Comparison of ENCODE assay signal across 9 cellular contexts in genomic region chr1:180586671-180587155, GRCh38. TPM values are rescaled to one million over a fixed set of nuclear protein-coding genes. Genes with fewer than 3 reads are reported as not detected.
DNase-seq lines count a peak whose midpoint lies in the region; ATAC-seq and TF ChIP-seq lines count a peak whose summit lies in the region.
"Had no signal": no experiment of that assay in that cellular context is flagged by ENCODE, and none has a peak within 500 bp of the region (broad histone marks: within the 10 kb centered on the region; RNA-seq: fewer than 3 reads in every experiment).

No MANE protein-coding gene starts in this region.

- no peak for ATAC-seq in activated naive CD8-positive, alpha-beta T cell treated with anti-CD3 and anti-CD28 coated beads, Interleukin-2, amount 50 U/mL, for 24 hours
- ATAC-seq in GM19452 (IDR thresholded peaks at IDR 0.05; ENCODE audit: unreplicated experiment): no peak

- DNase-seq in activated naive CD8-positive, alpha-beta T cell treated with anti-CD3 and anti-CD28 coated beads, Interleukin-2, amount 50 U/mL, for 24 hours: no peak
- DNase-seq in NCI-H510A (lab: John Stamatoyannopoulos, UW): peak; percentile 86
- peak; percentile 88 for DNase-seq in epithelial cell of proximal tubule (ENCODE audit: low read depth)
- DNase-seq in type B pancreatic cell (ENCODE audit: extremely low spot score, unreplicated experiment): no peak
- DNase-seq in COLO829 (ENCODE audit: low spot score): no peak
- no peak for DNase-seq in activated gamma-delta T cell (lab: John Stamatoyannopoulos, UW)
- DNase-seq: stimulated activated CD4-positive, alpha-beta T cell treated with anti-CD3 and anti-CD28 coated beads, Interleukin-2, amount 100 ng/mL, for 24 hours had no signal

- no peak for TF ChIP-seq CTCF in epithelial cell of proximal tubule (conservative IDR thresholded peaks at IDR 0.05; ENCODE audit: low read depth, low read length)
- no peak for TF ChIP-seq CTCF in type B pancreatic cell (conservative IDR thresholded peaks at IDR 0.05)

- H3K36me3 Mint-ChIP-seq in activated naive CD8-positive, alpha-beta T cell: no peaks in the 10 kb centered on the region
- no peaks in the 10 kb centered on the region for H3K36me3 Mint-ChIP-seq in activated naive CD8-positive, alpha-beta T cell treated with anti-CD3 and anti-CD28 coated beads, Interleukin-2, amount 50 U/mL, for 24 hours (ENCODE audit: low read depth)
- H3K36me3 Mint-ChIP-seq in type B pancreatic cell: no peaks in the 10 kb centered on the region

- peaks cover 8% of the 10 kb centered on the region for H3K9me3 Mint-ChIP-seq in activated naive CD8-positive, alpha-beta T cell (ENCODE audit: low read depth)
- H3K9me3 Mint-ChIP-seq in activated naive CD8-positive, alpha-beta T cell treated with anti-CD3 and anti-CD28 coated beads, Interleukin-2, amount 50 U/mL, for 24 hours: peaks cover 13% of the 10 kb centered on the region
- peaks cover 4% of the 10 kb centered on the region for H3K9me3 Mint-ChIP-seq in type B pancreatic cell

- peak overlapping the region; percentile 83 for H3K27ac Mint-ChIP-seq in activated naive CD8-positive, alpha-beta T cell
- no peak overlapping the region for H3K27ac Mint-ChIP-seq in activated naive CD8-positive, alpha-beta T cell treated with anti-CD3 and anti-CD28 coated beads, Interleukin-2, amount 50 U/mL, for 24 hours
- peak overlapping the region; percentile 88 for H3K27ac Mint-ChIP-seq in type B pancreatic cell

- H3K4me3 Mint-ChIP-seq in activated naive CD8-positive, alpha-beta T cell: no peak overlapping the region
- H3K4me3 Mint-ChIP-seq in activated naive CD8-positive, alpha-beta T cell treated with anti-CD3 and anti-CD28 coated beads, Interleukin-2, amount 50 U/mL, for 24 hours: no peak overlapping the region
- peak overlapping the region; percentile 62 for H3K4me3 Mint-ChIP-seq in type B pancreatic cell

- H3K4me1 Mint-ChIP-seq in activated naive CD8-positive, alpha-beta T cell (ENCODE audit: low read depth): peaks cover 14% of the 10 kb centered on the region
- H3K4me1 Mint-ChIP-seq in activated naive CD8-positive, alpha-beta T cell treated with anti-CD3 and anti-CD28 coated beads, Interleukin-2, amount 50 U/mL, for 24 hours: peaks cover 18% of the 10 kb centered on the region
- peaks cover 23% of the 10 kb centered on the region for H3K4me1 Mint-ChIP-seq in type B pancreatic cell (ENCODE audit: unreplicated experiment)

- H3K4me3 ChIP-seq in epithelial cell of proximal tubule (ENCODE audit: low read depth, low read length): no peak overlapping the region

- H3K27me3 Mint-ChIP-seq in activated naive CD8-positive, alpha-beta T cell: no peaks in the 10 kb centered on the region
- H3K27me3 Mint-ChIP-seq in activated naive CD8-positive, alpha-beta T cell treated with anti-CD3 and anti-CD28 coated beads, Interleukin-2, amount 50 U/mL, for 24 hours: no peaks in the 10 kb centered on the region
- peaks cover 3% of the 10 kb centered on the region for H3K27me3 Mint-ChIP-seq in type B pancreatic cell

RNA-seq across cellular contexts. Expression of gene OVAAL, which starts 27.9 kb away (rescaled TPM):
- total RNA-seq in epithelial cell of proximal tubule: not detected in 2 replicates
- total RNA-seq in type B pancreatic cell (ENCODE audit: low replicate concordance): not detected in 2 replicates

RNA-seq across cellular contexts. Expression of gene XPR1, which starts 45.1 kb away (rescaled TPM):
- total RNA-seq in epithelial cell of proximal tubule (16.5 and 18.6 TPM in 2 replicates), type B pancreatic cell (ENCODE audit: low replicate concordance) (37.1 and 48.5 TPM in 2 replicates)

Comparison
In these comparisons a context has a peak if more than half of its experiments do, and no peak if none do; other contexts are left out.
1. DNase-seq: peak in NCI-H510A (single experiment) and epithelial cell of proximal tubule (single experiment); none in activated naive CD8-positive, alpha-beta T cell treated with anti-CD3 and anti-CD28 coated beads, Interleukin-2, amount 50 U/mL, for 24 hours (single experiment), type B pancreatic cell (single experiment), COLO829 (single experiment) and activated gamma-delta T cell (single experiment).